8 cellular contexts compared by ENCODE assay signal in the genomic region with DNA sequence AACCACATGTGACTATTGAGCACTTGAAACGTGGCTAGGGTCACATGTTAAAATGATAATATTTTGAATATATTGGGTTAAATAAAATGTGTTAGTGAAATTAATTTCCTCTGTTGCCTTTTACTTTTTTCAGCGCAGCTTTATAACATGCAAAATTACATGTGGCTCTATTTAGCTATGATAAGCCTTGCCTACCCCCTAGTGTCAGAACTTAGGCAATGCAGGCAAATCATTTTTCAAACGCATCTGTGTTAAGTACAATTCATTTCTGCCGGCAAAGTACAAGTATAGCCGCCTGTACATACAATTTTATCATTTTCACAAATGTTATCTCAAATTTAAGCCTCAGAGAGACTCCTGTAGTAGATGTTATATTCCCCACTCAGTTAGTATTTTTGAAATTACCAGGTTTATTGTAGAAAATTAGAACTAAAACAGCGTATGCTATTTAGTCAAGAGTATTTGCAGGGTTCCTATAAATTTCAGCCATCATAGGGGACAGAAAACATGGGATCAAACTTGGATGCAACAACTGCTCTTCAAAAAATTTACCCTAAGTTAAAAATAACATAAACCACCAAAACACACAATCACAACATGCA. TPM values are rescaled to one million over a fixed set of nuclear protein-coding genes. Genes with fewer than 3 reads are reported as not detected.
A peak's percentile ranks its signal among the peaks of the same experiment; 100 is the strongest.
DNase-seq lines count a peak whose midpoint lies in the region; ATAC-seq, FAIRE-seq and TF ChIP-seq lines count a peak whose summit lies in the region.

No MANE protein-coding gene starts in this region.

- no peak overlapping the region for H3K4me3 Mint-ChIP-seq in activated naive CD8-positive, alpha-beta T cell treated with anti-CD3 and anti-CD28 coated beads, Interleukin-2, amount 10 ng/mL, durations not matched to agents 7 days and 5 days
- no peak overlapping the region for H3K4me3 Mint-ChIP-seq in activated naive CD8-positive, alpha-beta T cell treated with anti-CD3 and anti-CD28 coated beads for 36 hours

- no peaks in the 10 kb centered on the region for H3K4me1 Mint-ChIP-seq in activated naive CD8-positive, alpha-beta T cell treated with anti-CD3 and anti-CD28 coated beads, Interleukin-2, amount 10 ng/mL, durations not matched to agents 7 days and 5 days
- H3K4me1 Mint-ChIP-seq in activated naive CD8-positive, alpha-beta T cell treated with anti-CD3 and anti-CD28 coated beads for 36 hours = no peaks in the 10 kb centered on the region

- H3K36me3 Mint-ChIP-seq in activated naive CD8-positive, alpha-beta T cell treated with anti-CD3 and anti-CD28 coated beads, Interleukin-2, amount 10 ng/mL, durations not matched to agents 7 days and 5 days = no peaks in the 10 kb centered on the region
- no peaks in the 10 kb centered on the region for H3K36me3 Mint-ChIP-seq in activated naive CD8-positive, alpha-beta T cell treated with anti-CD3 and anti-CD28 coated beads for 36 hours

- H3K36me3 ChIP-seq in bronchial epithelial cell (ENCODE audit: control insufficient read depth, insufficient read depth, low read length) (no peaks in the 10 kb centered on the region), thoracic aorta (no peaks in the 10 kb centered on the region)

- H3K4me1 ChIP-seq in thoracic aorta (ENCODE audit: control insufficient read depth in 1 of 2, low read depth in 2 of 2) = no peaks in the 10 kb centered on the region

- TF ChIP-seq CTCF in bronchial epithelial cell (IDR thresholded peaks at IDR 0.05; ENCODE audit: insufficient read depth, low read length, severe bottlenecking) (peak; percentile 71), thoracic aorta (IDR thresholded peaks at IDR 0.05) (peak; percentile 86)

- ATAC-seq in activated naive CD8-positive, alpha-beta T cell treated with anti-CD3 and anti-CD28 coated beads, Interleukin-2, amount 10 ng/mL, durations not matched to agents 7 days and 5 days (ENCODE audit: low read depth) = peak; percentile 52
- peak; percentile 81 for ATAC-seq in GM21529 (IDR thresholded peaks at IDR 0.05; ENCODE audit: unreplicated experiment)
- peak; percentile 67 for ATAC-seq in left colon
- ATAC-seq in thoracic aorta (ENCODE audit: insufficient number of reproducible peaks, low FRiP score, low read depth) = peak; percentile 69

- H3K4me3 ChIP-seq in bronchial epithelial cell (ENCODE audit: low read depth, low read length) = no peak overlapping the region
- H3K4me3 ChIP-seq in thoracic aorta = no peak overlapping the region

- FAIRE-seq in HTR-8/SVneo (lab: Jason Lieb, UNC) (no peak), bronchial epithelial cell (lab: Jason Lieb, UNC) (no peak)

- no peaks in the 10 kb centered on the region for H3K9me3 Mint-ChIP-seq in activated naive CD8-positive, alpha-beta T cell treated with anti-CD3 and anti-CD28 coated beads, Interleukin-2, amount 10 ng/mL, durations not matched to agents 7 days and 5 days
- peaks cover 1% of the 10 kb centered on the region for H3K9me3 Mint-ChIP-seq in activated naive CD8-positive, alpha-beta T cell treated with anti-CD3 and anti-CD28 coated beads for 36 hours

- H3K9me3 ChIP-seq in thoracic aorta = no peaks in the 10 kb centered on the region

- no peak overlapping the region for H3K27ac ChIP-seq in thoracic aorta

- peaks cover 22% of the 10 kb centered on the region for H3K27me3 Mint-ChIP-seq in activated naive CD8-positive, alpha-beta T cell treated with anti-CD3 and anti-CD28 coated beads, Interleukin-2, amount 10 ng/mL, durations not matched to agents 7 days and 5 days
- peaks cover 12% of the 10 kb centered on the region for H3K27me3 Mint-ChIP-seq in activated naive CD8-positive, alpha-beta T cell treated with anti-CD3 and anti-CD28 coated beads for 36 hours

- POLR2A ChIA-PET in activated naive CD8-positive, alpha-beta T cell treated with anti-CD3 and anti-CD28 coated beads, Interleukin-2, amount 10 ng/mL, durations not matched to agents 7 days and 5 days (lab: Charles Lee) = no interaction called here

- DNase-seq in activated naive CD8-positive, alpha-beta T cell treated with anti-CD3 and anti-CD28 coated beads, Interleukin-2, amount 10 ng/mL, durations not matched to agents 7 days and 5 days = no peak
- DNase-seq in activated naive CD8-positive, alpha-beta T cell treated with anti-CD3 and anti-CD28 coated beads for 36 hours = no peak
- DNase-seq in HTR-8/SVneo (ENCODE audit: insufficient read length, low spot score) (peak; percentile 35), OCI-M1 (lab: John Stamatoyannopoulos, UW) (peak; percentile 71), bronchial epithelial cell (ENCODE audit: low read depth) (peak; percentile 65), left colon (peak in 1 of 2 donors; percentile 7), thoracic aorta (ENCODE audit: low spot score) (no peak)

- H3K27me3 ChIP-seq in bronchial epithelial cell (ENCODE audit: control insufficient read depth, insufficient read depth, low read length) (no peaks in the 10 kb centered on the region), thoracic aorta (replicated peaks; ENCODE audit: insufficient read depth) (no peaks in the 10 kb centered on the region)

- no peak overlapping the region for H3K27ac Mint-ChIP-seq in activated naive CD8-positive, alpha-beta T cell treated with anti-CD3 and anti-CD28 coated beads, Interleukin-2, amount 10 ng/mL, durations not matched to agents 7 days and 5 days
- H3K27ac Mint-ChIP-seq in activated naive CD8-positive, alpha-beta T cell treated with anti-CD3 and anti-CD28 coated beads for 36 hours = no peak overlapping the region

- intact Hi-C loops in left colon (cut with DNase I, micrococcal nuclease) = no loop called here

RNA-seq across cellular contexts. Expression of gene TAFA4, which starts 56.1 kb away (rescaled TPM):
- not detected for total RNA-seq in activated naive CD8-positive, alpha-beta T cell treated with anti-CD3 and anti-CD28 coated beads, Interleukin-2, amount 10 ng/mL, durations not matched to agents 7 days and 5 days
- total RNA-seq in activated naive CD8-positive, alpha-beta T cell treated with anti-CD3 and anti-CD28 coated beads for 36 hours = not detected
- total RNA-seq in bronchial epithelial cell (not detected in 2 replicates), left colon (not detected), thoracic aorta (not detected)

Comparison
In these comparisons a context has a peak if more than half of its experiments do, and no peak if none do; other contexts are left out.
1. DNase-seq: peak in HTR-8/SVneo (single experiment), OCI-M1 (single experiment) and bronchial epithelial cell (single experiment); none in activated naive CD8-positive, alpha-beta T cell treated with anti-CD3 and anti-CD28 coated beads, Interleukin-2, amount 10 ng/mL, durations not matched to agents 7 days and 5 days (single experiment), activated naive CD8-positive, alpha-beta T cell treated with anti-CD3 and anti-CD28 coated beads for 36 hours (single experiment) and thoracic aorta (single experiment).
2. Peak in every context shown above with its lines, with median percentiles within 50 percentile points of each other: ATAC-seq.